In genomic region chr1:147095691-147096090, GRCh38 we compare ENCODE assay signal across 29 cellular contexts.
DNase-seq lines count a peak whose midpoint lies in the region; ATAC-seq lines count a peak whose summit lies in the region.
"Had no signal": no experiment of that assay in that cellular context is flagged by ENCODE, and none has a peak within 500 bp of the region (broad histone marks: within the 10 kb centered on the region; RNA-seq: fewer than 3 reads in every experiment).

No MANE protein-coding gene starts in this region.

- H3K4me2 ChIP-seq in trophoblast cell (ENCODE audit: low read length): no peak overlapping the region
- H3K4me2 ChIP-seq: A549; BLaER1; BLaER1 treated with 17β-estradiol and CSF1 and Interleukin-3, amounts not matched to agents 10 nM and 100 nM had no signal

- no peaks in the 10 kb centered on the region for H3K27me3 ChIP-seq in trophoblast cell (ENCODE audit: insufficient read depth, low read length)
- H3K27me3 ChIP-seq: BLaER1; BLaER1 treated with 17β-estradiol and CSF1 and Interleukin-3, amounts not matched to agents 10 nM and 100 nM had no signal

- no peak overlapping the region for H3K23ac ChIP-seq in trophoblast cell (ENCODE audit: low read length)

- peaks cover 3 to 10% of the 10 kb centered on the region in 2 experiments for H3K4me1 ChIP-seq in trophoblast cell (ENCODE audit: control insufficient read depth in 1 of 2, insufficient read depth in 2 of 2, low read length in 2 of 2)
- H3K4me1 ChIP-seq: A549; BE2C; BLaER1; BLaER1 treated with 17β-estradiol and CSF1 and Interleukin-3, amounts not matched to agents 10 nM and 100 nM had no signal

- no peak for ATAC-seq in HG03095 (IDR thresholded peaks at IDR 0.05; ENCODE audit: unreplicated experiment)
- ATAC-seq: A549; CD8-positive, alpha-beta T cell had no signal

- H3K79me1 ChIP-seq in trophoblast cell (ENCODE audit: low read length): peaks cover 2% of the 10 kb centered on the region

- no peak overlapping the region for H3K9ac ChIP-seq in trophoblast cell (ENCODE audit: low read length)
- H3K9ac ChIP-seq: BLaER1; BLaER1 treated with 17β-estradiol and CSF1 and Interleukin-3, amounts not matched to agents 10 nM and 100 nM had no signal

- H2BK5ac ChIP-seq in trophoblast cell (ENCODE audit: low read depth, low read length, poor library complexity): no peak overlapping the region

- H2AK5ac ChIP-seq in trophoblast cell (ENCODE audit: low read length): no peak overlapping the region

- H4K8ac ChIP-seq in trophoblast cell (ENCODE audit: low read depth, low read length): no peak overlapping the region

- H2AFZ ChIP-seq in trophoblast cell (ENCODE audit: insufficient read depth, low read length, poor library complexity): no peak overlapping the region

- peaks cover 2% of the 10 kb centered on the region for H3K9me3 ChIP-seq in trophoblast cell (ENCODE audit: insufficient read depth, low read depth, low read length)
- H3K9me3 ChIP-seq: A549; BLaER1; BLaER1 treated with 17β-estradiol and CSF1 and Interleukin-3, amounts not matched to agents 10 nM and 100 nM; Caco-2 had no signal

- no peak overlapping the region for H3K18ac ChIP-seq in trophoblast cell (ENCODE audit: low read length)

- no peak overlapping the region for H2BK120ac ChIP-seq in trophoblast cell (ENCODE audit: insufficient read depth, low read length, poor library complexity)

- WGBS in trophoblast cell (ENCODE audit: extremely low coverage, insufficient coverage, insufficient read length): no CpG with 5 or more reads among the region's 4 CpGs

- H3K4ac ChIP-seq in trophoblast cell (ENCODE audit: low read depth, low read length): no peak overlapping the region

- no peaks in the 10 kb centered on the region for H3K79me2 ChIP-seq in trophoblast cell (ENCODE audit: control insufficient read depth, insufficient read depth, low read length, poor library complexity)

- no peak overlapping the region for H2BK12ac ChIP-seq in trophoblast cell (ENCODE audit: low read length)

- no peak overlapping the region for H3K4me3 ChIP-seq in trophoblast cell (ENCODE audit: low read depth, low read length)
- H3K4me3 ChIP-seq: A549; BLaER1; BLaER1 treated with 17β-estradiol and CSF1 and Interleukin-3, amounts not matched to agents 10 nM and 100 nM had no signal

- DNase-seq in islet precursor cell (peak; percentile 82), trophoblast cell (peak; percentile 67 to 86)
- no peak for DNase-seq in stimulated activated CD4-positive, alpha-beta T cell treated with anti-CD3 and anti-CD28 coated beads, Interleukin-1b, Interleukin-23, amount 100 ng/mL, for 48 hours
- DNase-seq: 8988T; ACHN; AML-193; BE2C; C1 segment of cervical spinal cord; Caco-2; Calu3; CD4-positive, alpha-beta memory T cell; CD4-positive, alpha-beta T cell; CD4-positive, CD25-positive, alpha-beta regulatory T cell; CD8-positive, alpha-beta memory T cell; CD8-positive, alpha-beta T cell; COR-L47; DMS 273 treated with DMSO at 0.1 percent for 48 hours; DMS153; DMS53; DMS79; DMS79 treated with DMSO at 0.1 percent for 48 hours; DND-41; EL had no signal

- H4K91ac ChIP-seq in trophoblast cell (ENCODE audit: low read depth, low read length): no peak overlapping the region

- H3K27ac ChIP-seq in trophoblast cell (ENCODE audit: low read depth, low read length): no peak overlapping the region
- H3K27ac ChIP-seq: 22Rv1; A549; BLaER1; BLaER1 treated with 17β-estradiol and CSF1 and Interleukin-3, amounts not matched to agents 10 nM and 100 nM; C4-2B had no signal

- H3K36me3 ChIP-seq in trophoblast cell (ENCODE audit: control insufficient read depth in 1 of 2, insufficient read depth in 2 of 2, low read length in 2 of 2): no peaks in the 10 kb centered on the region
- H3K36me3 ChIP-seq: BE2C; BLaER1; BLaER1 treated with 17β-estradiol and CSF1 and Interleukin-3, amounts not matched to agents 10 nM and 100 nM had no signal

- no peak overlapping the region for H4K12ac ChIP-seq in trophoblast cell (ENCODE audit: low read depth, low read length)

- H3K14ac ChIP-seq in trophoblast cell (ENCODE audit: low read length): no peak overlapping the region
